ENCODE assay signal across 2 cellular contexts in genomic region chr1:111565079-111565478, GRCh38.
TF ChIP-seq lines count a peak whose summit lies in the region.

No MANE protein-coding gene starts in this region.

TF ChIP-seq in IMR-90, 13 proteins besides CTCF, POLR2A, EP300 and RAD21 (continued from another document):
- TF ChIP-seq MAFK (IDR thresholded peaks at IDR 0.05; ENCODE audit: low read depth, low read length) (0 out of 2 replicates have a peak, but pooled peaks have one; percentile 14), CEBPB (IDR thresholded peaks at IDR 0.05; ENCODE audit: low read depth, low read length) (peak; percentile 82)

TF ChIP-seq in K562, 482 proteins besides CTCF, POLR2A, EP300 and RAD21 (continued from another document and continues in another):
- no peak for TF ChIP-seq ZNF407 (IDR thresholded peaks at IDR 0.05; ENCODE audit: low read depth)
- TF ChIP-seq MECOM (CRISPR knock-in tag; IDR thresholded peaks at IDR 0.05), result no peak
- TF ChIP-seq SMAD3 (CRISPR knock-in tag; conservative IDR thresholded peaks at IDR 0.05), result no peak
- TF ChIP-seq ATF3 (IDR thresholded peaks at IDR 0.05), result peak; percentile 74
- TF ChIP-seq ATF3 (CRISPR knock-in tag; conservative IDR thresholded peaks at IDR 0.05), result no peak
- TF ChIP-seq RAD51 (IDR thresholded peaks at IDR 0.05; ENCODE audit: borderline replicate concordance, low read depth), result no peak
- TF ChIP-seq ZNF408 (CRISPR knock-in tag; IDR thresholded peaks at IDR 0.05; ENCODE audit: low read depth), result no peak
- TF ChIP-seq TCF3 (CRISPR knock-in tag; IDR thresholded peaks at IDR 0.05), result no peak
- peak; percentile 56 for TF ChIP-seq EGR1 (conservative IDR thresholded peaks at IDR 0.05)
- no peak for TF ChIP-seq MAZ (CRISPR knock-in tag; conservative IDR thresholded peaks at IDR 0.05 in 1 of 2, IDR thresholded peaks at IDR 0.05 in 1 of 2)
- no peak for TF ChIP-seq MBD2 (IDR thresholded peaks at IDR 0.05; ENCODE audit: borderline replicate concordance, low read depth)
- TF ChIP-seq ZNF354B (CRISPR knock-in tag; IDR thresholded peaks at IDR 0.05), result no peak
- TF ChIP-seq THRB (CRISPR knock-in tag; conservative IDR thresholded peaks at IDR 0.05), result no peak
- TF ChIP-seq ZBTB12 (CRISPR knock-in tag; IDR thresholded peaks at IDR 0.05), result no peak
- no peak for TF ChIP-seq RFX5 (IDR thresholded peaks at IDR 0.05; ENCODE audit: low read depth, low read length)
- no peak for TF ChIP-seq PHF8 (IDR thresholded peaks at IDR 0.05; ENCODE audit: borderline replicate concordance, low read length)
- no peak for TF ChIP-seq SMARCB1 (IDR thresholded peaks at IDR 0.05; ENCODE audit: insufficient read length, low read depth)
- no peak for TF ChIP-seq E2F6 (IDR thresholded peaks at IDR 0.05; ENCODE audit: borderline replicate concordance in 1 of 2, extremely low read depth in 1 of 2, insufficient read depth in 1 of 2, insufficient read length in 1 of 2, low read depth in 1 of 2, low read length in 1 of 2, poor library complexity in 1 of 2, severe bottlenecking in 1 of 2)
- peak; percentile 23; the same call in 1 of the 2 replicates for TF ChIP-seq JUND (IDR thresholded peaks at IDR 0.05; ENCODE audit: borderline replicate concordance, low read depth, low read length)
- TF ChIP-seq JUND (tag; IDR thresholded peaks at IDR 0.05; ENCODE audit: borderline replicate concordance, low read depth, low read length), result peak; percentile 51; the same call in 1 of the 3 replicates
- TF ChIP-seq ATF7 (IDR thresholded peaks at IDR 0.05), result 0 out of 2 replicates have a peak, but pooled peaks have one; percentile 23
- TF ChIP-seq GTF2B (IDR thresholded peaks at IDR 0.05; ENCODE audit: extremely low read depth, insufficient read length), result no peak
- no peak for TF ChIP-seq PTRF (tag; IDR thresholded peaks at IDR 0.05)
- no peak for TF ChIP-seq KAT2B (IDR thresholded peaks at IDR 0.05; ENCODE audit: low read depth, low read length)
- no peak for TF ChIP-seq ZNF511 (CRISPR knock-in tag; IDR thresholded peaks at IDR 0.05)
- no peak for TF ChIP-seq GTF2E2 (tag; IDR thresholded peaks at IDR 0.05)
- no peak for TF ChIP-seq NCOR1 (IDR thresholded peaks at IDR 0.05)
- TF ChIP-seq SRSF3 (IDR thresholded peaks at IDR 0.05; ENCODE audit: insufficient read depth, low read length), result no peak
- no peak for TF ChIP-seq SNIP1 (IDR thresholded peaks at IDR 0.05; ENCODE audit: low read depth)
- TF ChIP-seq PTBP1 (IDR thresholded peaks at IDR 0.05; ENCODE audit: low read depth, low read length), result no peak
- no peak for TF ChIP-seq SAFB (IDR thresholded peaks at IDR 0.05; ENCODE audit: borderline replicate concordance, low read depth, low read length)
- no peak for TF ChIP-seq POLR3G (IDR thresholded peaks at IDR 0.05; ENCODE audit: extremely low read depth, insufficient read length, insufficient replicate concordance)
- TF ChIP-seq ARID3A (IDR thresholded peaks at IDR 0.05; ENCODE audit: borderline replicate concordance, low read depth, low read length), result no peak
- TF ChIP-seq ZNF224 (CRISPR knock-in tag; IDR thresholded peaks at IDR 0.05), result no peak
- TF ChIP-seq FOS (IDR thresholded peaks at IDR 0.05; ENCODE audit: extremely low read depth, insufficient read length), result no peak
- TF ChIP-seq TEAD2 (tag; IDR thresholded peaks at IDR 0.05), result no peak
- no peak for TF ChIP-seq FOXJ3 (CRISPR knock-in tag; IDR thresholded peaks at IDR 0.05)
- no peak for TF ChIP-seq TFAM (CRISPR knock-in tag; conservative IDR thresholded peaks at IDR 0.05)
- TF ChIP-seq FOXP1 (CRISPR knock-in tag; IDR thresholded peaks at IDR 0.05), result no peak
- no peak for TF ChIP-seq BCL6 (CRISPR knock-in tag; IDR thresholded peaks at IDR 0.05)
- no peak for TF ChIP-seq TBL1XR1 (IDR thresholded peaks at IDR 0.05; ENCODE audit: low read length in 2 of 2)
- no peak for TF ChIP-seq HMGN3 (IDR thresholded peaks at IDR 0.05; ENCODE audit: borderline replicate concordance, extremely low read depth, insufficient read length, low read depth, low read length)
- TF ChIP-seq JUN (IDR thresholded peaks at IDR 0.05; ENCODE audit: borderline replicate concordance, low read depth, low read length), result 0 out of 2 replicates have a peak, but pooled peaks have one; percentile 46
- no peak for TF ChIP-seq JUN (CRISPR knock-in tag; IDR thresholded peaks at IDR 0.05; ENCODE audit: borderline replicate concordance)
- no peak for TF ChIP-seq SUPT5H (IDR thresholded peaks at IDR 0.05)
- TF ChIP-seq SMAD2 (IDR thresholded peaks at IDR 0.05; ENCODE audit: low read depth, low read length), result no peak
- TF ChIP-seq RBBP5 (IDR thresholded peaks at IDR 0.05; ENCODE audit: borderline replicate concordance, insufficient read depth, low read length, poor library complexity, severe bottlenecking), result no peak
- TF ChIP-seq NR0B1 (IDR thresholded peaks at IDR 0.05; ENCODE audit: partially characterized antibody), result no peak
- TF ChIP-seq HMG20B (CRISPR knock-in tag; IDR thresholded peaks at IDR 0.05), result no peak
- no peak for TF ChIP-seq ATF4 (CRISPR knock-in tag; IDR thresholded peaks at IDR 0.05)
- TF ChIP-seq SIN3B (IDR thresholded peaks at IDR 0.05; ENCODE audit: low read depth), result no peak
- TF ChIP-seq BRF1 (IDR thresholded peaks at IDR 0.05; ENCODE audit: borderline replicate concordance, extremely low read depth, insufficient read length), result no peak
